Comparison of ENCODE assay signal across 8 cellular contexts in the genomic region with DNA sequence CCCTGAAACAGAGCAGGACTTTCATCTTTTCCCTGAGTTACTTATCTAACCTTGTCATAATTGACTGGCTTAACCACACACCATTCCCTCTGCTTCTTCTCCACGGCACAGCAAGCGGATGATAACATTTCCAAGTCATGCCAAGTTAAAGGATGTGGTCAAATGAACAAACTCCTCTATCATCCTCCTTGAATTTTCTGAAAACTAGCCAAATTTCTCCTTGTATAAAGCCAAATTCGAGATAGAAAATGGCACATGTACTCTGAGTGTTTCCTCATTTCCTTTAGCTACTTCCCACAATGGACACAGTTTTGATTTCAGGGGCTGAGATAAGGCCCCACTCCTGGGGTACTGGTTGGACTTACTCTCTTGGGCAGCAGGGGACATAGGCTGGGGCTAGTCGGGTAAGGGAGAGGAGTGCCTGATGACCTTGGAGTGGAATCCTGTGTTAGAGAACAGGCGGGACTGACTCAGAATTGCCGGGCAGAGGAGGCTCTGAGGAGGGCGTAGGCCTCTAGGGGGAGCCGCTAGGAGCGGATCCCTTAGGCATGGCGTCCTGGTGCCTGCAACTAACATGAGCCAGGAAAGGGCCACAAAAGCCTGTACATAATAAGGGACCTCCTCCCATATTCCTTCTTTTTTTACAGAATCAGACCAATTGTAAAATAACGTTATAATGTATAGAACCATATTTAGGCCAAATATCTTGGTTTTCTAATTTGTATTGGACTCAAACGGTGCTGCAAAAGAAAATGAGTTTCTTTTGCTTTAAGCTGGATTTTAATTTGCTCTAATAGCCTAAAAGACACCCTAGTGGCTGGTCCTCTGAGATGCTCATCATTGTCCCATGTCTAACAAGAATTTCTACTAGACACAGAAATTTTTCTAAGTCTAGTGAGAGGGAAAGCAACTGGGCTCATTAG. TPM values are rescaled to one million over a fixed set of nuclear protein-coding genes. Genes with fewer than 3 reads are reported as not detected.
DNase-seq lines count a peak whose midpoint lies in the region; ATAC-seq, FAIRE-seq and TF ChIP-seq lines count a peak whose summit lies in the region.

No MANE protein-coding gene starts in this region.

- FAIRE-seq in GM12892 (lab: Jason Lieb, UNC), result no peak

- intact Hi-C loops in psoas muscle (cut with DNase I), result no loop called here
- intact Hi-C loops in tibial artery (cut with DNase I; ENCODE audit: low total_unique reads), result no loop called here

- H2AFZ ChIP-seq in fibroblast of lung (ENCODE audit: low read length), result no peak overlapping the region

- no peak for TF ChIP-seq POLR2A in GM12892 (IDR thresholded peaks at IDR 0.05; ENCODE audit: low read depth, low read length)

- no peak overlapping the region for H3K4me2 ChIP-seq in fibroblast of lung (ENCODE audit: extremely low read depth, insufficient read depth, low read length)

- H3K4me1 ChIP-seq in fibroblast of lung (ENCODE audit: control insufficient read depth, extremely low read depth, insufficient read depth, low read length) (no peaks in the 10 kb centered on the region), psoas muscle (no peaks in the 10 kb centered on the region), tibial artery (no peaks in the 10 kb centered on the region)

- no peak overlapping the region for H3K4me3 ChIP-seq in fibroblast of lung (replicated peaks in 1 of 4; ENCODE audit: control extremely low read depth in 1 of 4, insufficient read depth in 1 of 4, low read depth in 3 of 4, low read length in 4 of 4)
- H3K4me3 ChIP-seq in psoas muscle, result no peak overlapping the region
- H3K4me3 ChIP-seq in tibial artery, result no peak overlapping the region

- H3K36me3 ChIP-seq in fibroblast of lung (ENCODE audit: control insufficient read depth, insufficient read depth, low read length) (no peaks in the 10 kb centered on the region), psoas muscle (ENCODE audit: insufficient read depth in 1 of 2, low read depth in 1 of 2) (no peaks in the 10 kb centered on the region), tibial artery (no peaks in the 10 kb centered on the region)

- H3K27ac ChIP-seq in fibroblast of lung (ENCODE audit: insufficient read depth, low read length) (no peak overlapping the region), psoas muscle (no peak overlapping the region), tibial artery (no peak overlapping the region)

- H3K27me3 ChIP-seq in fibroblast of lung (ENCODE audit: control insufficient read depth, insufficient read depth, low read length) (no peaks in the 10 kb centered on the region), psoas muscle (ENCODE audit: insufficient read depth in 3 of 3, low read length in 2 of 3) (peaks cover 0 to 8% (median 0%) of the 10 kb centered on the region in 3 donors), tibial artery (peaks cover 0 to 4% of the 10 kb centered on the region in 2 donors)

- no peaks in the 10 kb centered on the region for H3K9me3 ChIP-seq in fibroblast of lung (ENCODE audit: control insufficient read depth, insufficient read depth, low read depth, low read length)
- H3K9me3 ChIP-seq in psoas muscle, result no peaks in the 10 kb centered on the region
- H3K9me3 ChIP-seq in tibial artery, result no peaks in the 10 kb centered on the region

- no peak overlapping the region for H3K9ac ChIP-seq in fibroblast of lung (ENCODE audit: insufficient read depth, low read length)

- DNase-seq in GM12892 (ENCODE audit: insufficient read length) (peak; percentile 21), NCI-H69 (lab: John Stamatoyannopoulos, UW) (peak; percentile 54), fibroblast of lung (ENCODE audit: low read depth in 2 of 2) (peak; percentile 46 to 94), psoas muscle (no peak), mucosa of gallbladder (ENCODE audit: low spot score) (no peak), tibial artery (no peak), GM19240 (ENCODE audit: insufficient read length, low spot score) (no peak), DMS114 treated with DMSO at 0.1 percent for 48 hours (lab: John Stamatoyannopoulos, UW; ENCODE audit: unreplicated experiment) (no peak)

- TF ChIP-seq CTCF in fibroblast of lung (conservative IDR thresholded peaks at IDR 0.05 in 1 of 2, IDR thresholded peaks at IDR 0.05 in 1 of 2; ENCODE audit: low read depth in 1 of 2, low read length in 2 of 2), result peak; percentile 38 to 71
- peak; percentile 20 for TF ChIP-seq CTCF in psoas muscle (IDR thresholded peaks at IDR 0.05)
- TF ChIP-seq CTCF in tibial artery (IDR thresholded peaks at IDR 0.05), result no peak

- H4K20me1 ChIP-seq in fibroblast of lung (ENCODE audit: control insufficient read depth, extremely low read depth, insufficient read depth, low read length), result no peaks in the 10 kb centered on the region

- no peaks in the 10 kb centered on the region for H3K79me2 ChIP-seq in fibroblast of lung (ENCODE audit: control insufficient read depth, insufficient read depth, low read length)

- ATAC-seq in psoas muscle, result peak in 2 of 4 donors; percentile 40 to 59

- WGBS in psoas muscle, 3 donors, result 35 to 40% (median 37%) methylated on average over 12 of the region's 12 CpGs

RNA-seq across cellular contexts. Expression of a gene that starts 20.4 kb away (rescaled TPM):
- polyA plus RNA-seq in GM12892 (2012; ENCODE audit: missing spikeins), result 7.8 TPM
- total RNA-seq in fibroblast of lung (19.5 and 21.6 TPM in 2 replicates), psoas muscle (10 to 100 TPM in 1 of 4 donors, 1 to 10 TPM in 3; 6.8 to 10.1 (median 7.4) TPM), mucosa of gallbladder (24.3 TPM)
- polyA plus RNA-seq in fibroblast of lung (5.5 and 9.4 TPM in 2 replicates), psoas muscle (1 to 10 TPM; 3.6 to 8.5 (median 4.1) TPM)
- 3.7 and 8.1 TPM in 2 replicates for polyA plus RNA-seq in fibroblast of lung (2012)
- polyA minus RNA-seq in fibroblast of lung (ENCODE audit: low replicate concordance), result 6.2 and 31.2 TPM in 2 replicates

Comparison
In these comparisons a context has a peak if more than half of its experiments do, and no peak if none do; other contexts are left out.
1. DNase-seq: peak in GM12892 (single experiment), NCI-H69 (single experiment) and fibroblast of lung (2 of 2); none in psoas muscle (0 of 2), mucosa of gallbladder (single experiment), tibial artery (0 of 2), GM19240 (single experiment) and DMS114 treated with DMSO at 0.1 percent for 48 hours (single experiment).
2. CTCF ChIP-seq: peak in fibroblast of lung (2 of 2) and psoas muscle (single experiment); none in tibial artery (0 of 2).